8 cellular contexts compared by ENCODE assay signal in the genomic region with DNA sequence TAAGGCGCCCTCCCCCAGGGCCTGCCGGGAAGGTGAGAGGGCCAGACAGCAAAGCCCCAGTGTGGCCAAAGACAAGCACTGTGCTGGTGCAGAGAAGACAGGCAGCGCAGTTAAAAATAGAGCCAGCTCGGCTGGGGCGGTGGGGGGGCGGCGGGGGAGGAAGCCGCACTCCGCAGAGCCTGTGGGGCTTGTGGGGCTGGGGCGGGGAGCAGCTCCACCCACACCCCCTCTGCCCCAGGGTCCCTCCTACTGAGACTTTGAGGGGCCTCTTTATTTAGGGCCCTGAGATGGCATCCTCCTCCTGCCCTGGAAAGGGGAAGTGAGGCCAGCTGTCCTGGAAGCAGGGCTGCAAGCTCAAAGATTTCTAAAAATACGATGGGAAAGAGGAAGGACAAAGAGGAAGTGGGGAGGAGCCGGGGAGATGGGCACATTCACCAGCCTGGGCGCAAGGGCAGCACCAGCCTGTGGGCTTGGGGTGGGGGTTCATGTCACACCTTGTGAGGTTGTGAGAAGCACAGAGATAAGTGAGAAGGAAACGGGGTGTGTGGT. TPM values are rescaled to one million over a fixed set of nuclear protein-coding genes. Genes with fewer than 3 reads are reported as not detected.
DNase-seq lines count a peak whose midpoint lies in the region; ATAC-seq and TF ChIP-seq lines count a peak whose summit lies in the region.

No MANE protein-coding gene starts in this region.

- 10 to 39% methylated on average over 2 to 13 of the region's 14 CpGs for WGBS in transverse colon (ENCODE audit: low coverage in 1 of 2), 2 donors

- H3K9me3 ChIP-seq in CD4-positive, alpha-beta T cell (ENCODE audit: control insufficient read depth, low read length), result no peaks in the 10 kb centered on the region
- no peaks in the 10 kb centered on the region for H3K9me3 ChIP-seq in transverse colon

- in situ Hi-C loops in transverse colon (cut with MboI; ENCODE audit: low pct_ligation_motif_present in 1 of 4, low pct_unique_long_range_greater_than_20kb in 1 of 4, low sequenced_read_pairs in 3 of 4), result no loop called here

- peak overlapping the region; percentile 97 for H3K4me3 Mint-ChIP-seq in CD4-positive, alpha-beta T cell
- peak overlapping the region; percentile 88 for H3K4me3 Mint-ChIP-seq in activated T-helper 1 cell treated with anti-CD3 and anti-CD28 coated beads, Interleukin-12 subunit alpha, Interleukin-12 subunit beta, Interleukin-2, Interleukin-4 antibody, amounts not matched to agents 30 ng/mL and 10 ng/mL and 1 ng/mL, durations not matched to agents 14 hours and 24 hours and 36 hours

- peaks cover 72% of the 10 kb centered on the region for H3K36me3 Mint-ChIP-seq in CD4-positive, alpha-beta T cell (ENCODE audit: low read depth)
- peaks cover 42% of the 10 kb centered on the region for H3K36me3 Mint-ChIP-seq in activated T-helper 1 cell treated with anti-CD3 and anti-CD28 coated beads, Interleukin-12 subunit alpha, Interleukin-12 subunit beta, Interleukin-2, Interleukin-4 antibody, amounts not matched to agents 30 ng/mL and 10 ng/mL and 1 ng/mL, durations not matched to agents 14 hours and 24 hours and 36 hours (ENCODE audit: low read depth)

- no peaks in the 10 kb centered on the region for H3K27me3 Mint-ChIP-seq in CD4-positive, alpha-beta T cell
- no peaks in the 10 kb centered on the region for H3K27me3 Mint-ChIP-seq in activated T-helper 1 cell treated with anti-CD3 and anti-CD28 coated beads, Interleukin-12 subunit alpha, Interleukin-12 subunit beta, Interleukin-2, Interleukin-4 antibody, amounts not matched to agents 30 ng/mL and 10 ng/mL and 1 ng/mL, durations not matched to agents 14 hours and 24 hours and 36 hours (ENCODE audit: insufficient read depth)

- DNase-seq in CD4-positive, alpha-beta T cell, result peak; percentile 23 to 72 (median 42)
- DNase-seq in KG1 (lab: John Stamatoyannopoulos, UW) (peak; percentile 85), transverse colon (peak; percentile 63), NCI-H146 (lab: John Stamatoyannopoulos, UW) (no peak)
- DNase-seq in activated T-helper 1 cell treated with anti-CD3 and anti-CD28 coated beads, Interleukin-12 subunit alpha, Interleukin-12 subunit beta, Interleukin-2, Interleukin-4 antibody, amounts not matched to agents 30 ng/mL and 10 ng/mL and 1 ng/mL, durations not matched to agents 14 hours and 24 hours and 36 hours (ENCODE audit: low spot score), result no peak

- CTCF ChIA-PET in CD4-positive, alpha-beta T cell (lab: Charles Lee), result no interaction called here

- H3K4me3 ChIP-seq in transverse colon, result peak overlapping the region in 1 of 4 donors; percentile 52

- POLR2A ChIA-PET in CD4-positive, alpha-beta T cell (lab: Charles Lee), result interaction anchor here (0.6 to 7.0 kb wide), 8 partner anchors 14 to 40 kb away, joined by 3 to 82 read pairs (median 4); no protein-coding TSS in a partner anchor

- no peak for TF ChIP-seq EP300 in transverse colon (IDR thresholded peaks at IDR 0.05; ENCODE audit: low read depth)

- peak; percentile 51 for ATAC-seq in CD4-positive, alpha-beta T cell (ENCODE audit: poor library complexity)
- ATAC-seq in HG03521 (IDR thresholded peaks at IDR 0.05; ENCODE audit: unreplicated experiment), result no peak
- no peak for ATAC-seq in GM21619 (IDR thresholded peaks at IDR 0.05; ENCODE audit: unreplicated experiment)

- no peak for TF ChIP-seq CTCF in CD4-positive, alpha-beta T cell (IDR thresholded peaks at IDR 0.05)
- TF ChIP-seq CTCF in transverse colon (IDR thresholded peaks at IDR 0.05), result no peak

- no peaks in the 10 kb centered on the region for H3K36me3 ChIP-seq in transverse colon

- H3K9me3 Mint-ChIP-seq in CD4-positive, alpha-beta T cell, result no peaks in the 10 kb centered on the region
- H3K9me3 Mint-ChIP-seq in activated T-helper 1 cell treated with anti-CD3 and anti-CD28 coated beads, Interleukin-12 subunit alpha, Interleukin-12 subunit beta, Interleukin-2, Interleukin-4 antibody, amounts not matched to agents 30 ng/mL and 10 ng/mL and 1 ng/mL, durations not matched to agents 14 hours and 24 hours and 36 hours, result no peaks in the 10 kb centered on the region

- peak overlapping the region; percentile 96 for H3K27ac Mint-ChIP-seq in CD4-positive, alpha-beta T cell
- peak overlapping the region; percentile 99 for H3K27ac Mint-ChIP-seq in activated T-helper 1 cell treated with anti-CD3 and anti-CD28 coated beads, Interleukin-12 subunit alpha, Interleukin-12 subunit beta, Interleukin-2, Interleukin-4 antibody, amounts not matched to agents 30 ng/mL and 10 ng/mL and 1 ng/mL, durations not matched to agents 14 hours and 24 hours and 36 hours

- no peak for TF ChIP-seq POLR2A in transverse colon (IDR thresholded peaks at IDR 0.05)

- intact Hi-C loops in CD4-positive, alpha-beta T cell (cut with DNase I, micrococcal nuclease), result loop anchor here in 1 of 2 experiments (2.0 kb wide), 1 partner anchor 18 kb away; no protein-coding TSS in a partner anchor
- intact Hi-C loops in activated T-helper 1 cell treated with anti-CD3 and anti-CD28 coated beads, Interleukin-12 subunit alpha, Interleukin-12 subunit beta, Interleukin-2, Interleukin-4 antibody, amounts not matched to agents 30 ng/mL and 10 ng/mL and 1 ng/mL, durations not matched to agents 14 hours and 24 hours and 36 hours (cut with micrococcal nuclease), result no loop called here
- intact Hi-C loops in transverse colon (cut with DNase I; ENCODE audit: low total_unique reads), result no loop called here

- H3K4me1 Mint-ChIP-seq in CD4-positive, alpha-beta T cell (ENCODE audit: low read depth), result peaks cover 75% of the 10 kb centered on the region
- H3K4me1 Mint-ChIP-seq in activated T-helper 1 cell treated with anti-CD3 and anti-CD28 coated beads, Interleukin-12 subunit alpha, Interleukin-12 subunit beta, Interleukin-2, Interleukin-4 antibody, amounts not matched to agents 30 ng/mL and 10 ng/mL and 1 ng/mL, durations not matched to agents 14 hours and 24 hours and 36 hours (ENCODE audit: low read depth), result peaks cover 81% of the 10 kb centered on the region

- no peaks in the 10 kb centered on the region for H3K4me1 ChIP-seq in transverse colon

- peak overlapping the region; percentile 90 for H3K27ac ChIP-seq in CD4-positive, alpha-beta T cell (ENCODE audit: low read depth, low read length)
- H3K27ac ChIP-seq in layer of hippocampus (ENCODE audit: low read depth, low read length), result peak overlapping the region; percentile 68
- peak overlapping the region; percentile 73 to 82 (median 79) for H3K27ac ChIP-seq in transverse colon

- H3K27me3 ChIP-seq in CD4-positive, alpha-beta T cell (ENCODE audit: control insufficient read depth, insufficient read depth, low read length), result no peaks in the 10 kb centered on the region
- H3K27me3 ChIP-seq in layer of hippocampus (ENCODE audit: control insufficient read depth, insufficient read depth, low read length), result no peaks in the 10 kb centered on the region
- peaks cover 23% of the 10 kb centered on the region for H3K27me3 ChIP-seq in transverse colon

RNA-seq across cellular contexts. Expression of gene CYTH4, which starts 2.6 kb away (rescaled TPM):
- 100 to 1,000 TPM; 134 to 138 TPM for total RNA-seq in CD4-positive, alpha-beta T cell
- total RNA-seq in activated T-helper 1 cell treated with anti-CD3 and anti-CD28 coated beads, Interleukin-12 subunit alpha, Interleukin-12 subunit beta, Interleukin-2, Interleukin-4 antibody, amounts not matched to agents 30 ng/mL and 10 ng/mL and 1 ng/mL, durations not matched to agents 14 hours and 24 hours and 36 hours, result 49.5 and 57.1 TPM in 2 replicates
- total RNA-seq in transverse colon, result 10 to 100 TPM in 2 of 4 donors, 1 to 10 TPM in 2; 1.4 to 26.9 (median 10.6) TPM

RNA-seq across cellular contexts. Expression of gene RAC2, which starts 40.8 kb away (rescaled TPM):
- 100 to 1,000 TPM; 174 to 180 TPM for total RNA-seq in CD4-positive, alpha-beta T cell
- total RNA-seq in activated T-helper 1 cell treated with anti-CD3 and anti-CD28 coated beads, Interleukin-12 subunit alpha, Interleukin-12 subunit beta, Interleukin-2, Interleukin-4 antibody, amounts not matched to agents 30 ng/mL and 10 ng/mL and 1 ng/mL, durations not matched to agents 14 hours and 24 hours and 36 hours, result 592 and 614 TPM in 2 replicates
- 10 to 100 TPM in 3 of 4 donors, 1 to 10 TPM in 1; 5.2 to 36.3 (median 24.0) TPM for total RNA-seq in transverse colon

Comparison
In these comparisons a context has a peak if more than half of its experiments do, and no peak if none do; other contexts are left out.
1. DNase-seq: peak in CD4-positive, alpha-beta T cell (10 of 10), KG1 (single experiment) and transverse colon (single experiment); none in activated T-helper 1 cell treated with anti-CD3 and anti-CD28 coated beads, Interleukin-12 subunit alpha, Interleukin-12 subunit beta, Interleukin-2, Interleukin-4 antibody, amounts not matched to agents 30 ng/mL and 10 ng/mL and 1 ng/mL, durations not matched to agents 14 hours and 24 hours and 36 hours (single experiment) and NCI-H146 (single experiment).
2. RNA of gene RAC2, which starts 40.8 kb away (total RNA-seq): 592 to 614 TPM in activated T-helper 1 cell treated with anti-CD3 and anti-CD28 coated beads, Interleukin-12 subunit alpha, Interleukin-12 subunit beta, Interleukin-2, Interleukin-4 antibody, amounts not matched to agents 30 ng/mL and 10 ng/mL and 1 ng/mL, durations not matched to agents 14 hours and 24 hours and 36 hours and 174 to 180 TPM in CD4-positive, alpha-beta T cell; 5.2 to 36.3 TPM in transverse colon; every median in the first group is over 4 times any median in the second.
3. Peak in every context shown above with its lines, with median percentiles within 50 percentile points of each other: H3K27ac ChIP-seq.